2 cellular contexts compared by ENCODE assay signal in genomic region chr10:120048358-120048757, GRCh38.
TF ChIP-seq lines count a peak whose summit lies in the region.

No MANE protein-coding gene starts in this region.

TF ChIP-seq in H1, 55 proteins besides CTCF, POLR2A, EP300 and RAD21:
- no peak for TF ChIP-seq CREB1 (IDR thresholded peaks at IDR 0.05)
- no peak for TF ChIP-seq RNF2 (IDR thresholded peaks at IDR 0.05; ENCODE audit: borderline replicate concordance, low read depth, low read length, missing control alignments, poor library complexity, severe bottlenecking)
- no peak for TF ChIP-seq ASH2L (IDR thresholded peaks at IDR 0.05; ENCODE audit: low read length)
- no peak for TF ChIP-seq PHF8 (conservative IDR thresholded peaks at IDR 0.05; ENCODE audit: low read depth, low read length)
- TF ChIP-seq TAF7 (optimal IDR thresholded peaks at IDR 0.05; ENCODE audit: borderline replicate concordance, low read depth, low read length): no peak
- no peak for TF ChIP-seq KDM1A (IDR thresholded peaks at IDR 0.05; ENCODE audit: borderline replicate concordance, low read length)
- TF ChIP-seq CTBP2 (IDR thresholded peaks at IDR 0.05; ENCODE audit: borderline replicate concordance, insufficient read depth, insufficient read length, low read length): no peak
- no peak for TF ChIP-seq ZNF274 (IDR thresholded peaks at IDR 0.05; ENCODE audit: borderline replicate concordance, extremely low read depth, low read length)
- no peak for TF ChIP-seq CBX8 (IDR thresholded peaks at IDR 0.05; ENCODE audit: borderline replicate concordance, low read depth, low read length)
- no peak for TF ChIP-seq KDM4A (IDR thresholded peaks at IDR 0.05; ENCODE audit: low read depth, low read length, severe bottlenecking)
- TF ChIP-seq NANOG (IDR thresholded peaks at IDR 0.05; ENCODE audit: insufficient read depth, low read depth, low read length, poor library complexity, severe bottlenecking): no peak
- no peak for TF ChIP-seq CBX5 (IDR thresholded peaks at IDR 0.05; ENCODE audit: low read depth, low read length)
- no peak for TF ChIP-seq CHD7 (IDR thresholded peaks at IDR 0.05; ENCODE audit: insufficient replicate concordance, low read length)
- TF ChIP-seq EZH2 (IDR thresholded peaks at IDR 0.05; ENCODE audit: low read depth, low read length, severe bottlenecking): no peak
- no peak for TF ChIP-seq POU5F1 (IDR thresholded peaks at IDR 0.05; ENCODE audit: low read depth, low read length)
- no peak for TF ChIP-seq SP1 (IDR thresholded peaks at IDR 0.05; ENCODE audit: low read depth, low read length)
- TF ChIP-seq SAP30 (IDR thresholded peaks at IDR 0.05; ENCODE audit: insufficient read depth, insufficient replicate concordance, low read length): no peak
- TF ChIP-seq MAFK (IDR thresholded peaks at IDR 0.05; ENCODE audit: low read depth, low read length): no peak
- TF ChIP-seq FOSL1 (IDR thresholded peaks at IDR 0.05; ENCODE audit: insufficient read depth, low read depth, low read length): no peak
- no peak for TF ChIP-seq KDM5A (IDR thresholded peaks at IDR 0.05; ENCODE audit: low read length)

TF ChIP-seq in SK-N-SH, 30 proteins besides CTCF, POLR2A, EP300 and RAD21:
- no peak for TF ChIP-seq RCOR1 (IDR thresholded peaks at IDR 0.05; ENCODE audit: low read length)
- TF ChIP-seq PBX3 (IDR thresholded peaks at IDR 0.05): no peak
- TF ChIP-seq POLR2AphosphoS5 (IDR thresholded peaks at IDR 0.05; ENCODE audit: low read depth, low read length): no peak
- TF ChIP-seq JUND (IDR thresholded peaks at IDR 0.05): no peak
- no peak for TF ChIP-seq FOSL2 (IDR thresholded peaks at IDR 0.05; ENCODE audit: borderline replicate concordance, low read depth)
- no peak for TF ChIP-seq SIN3A (IDR thresholded peaks at IDR 0.05; ENCODE audit: borderline replicate concordance, low read depth, low read length)
TF ChIP-seq in SK-N-SH: peak in this region for 0.
